ENCODE assay signal across 8 cellular contexts in genomic region chr1:31376374-31377134, GRCh38. TPM values are rescaled to one million over a fixed set of nuclear protein-coding genes. Genes with fewer than 3 reads are reported as not detected.
DNase-seq lines count a peak whose midpoint lies in the region; ATAC-seq and TF ChIP-seq lines count a peak whose summit lies in the region.

No MANE protein-coding gene starts in this region.

- no peak overlapping the region for H3K4me3 Mint-ChIP-seq in HFFc6
- H3K4me3 Mint-ChIP-seq in activated T-cell treated with anti-CD3 and anti-CD28 coated beads, Interleukin-2, amount 50 U/mL, for 72 hours = no peak overlapping the region

- H3K9me3 Mint-ChIP-seq in HFFc6 = no peaks in the 10 kb centered on the region
- no peaks in the 10 kb centered on the region for H3K9me3 Mint-ChIP-seq in activated T-cell treated with anti-CD3 and anti-CD28 coated beads, Interleukin-2, amount 50 U/mL, for 72 hours

- no peak for TF ChIP-seq CTCF in HFFc6 (IDR thresholded peaks at IDR 0.05)

- ATAC-seq in HG03354 (IDR thresholded peaks at IDR 0.05; ENCODE audit: poor library complexity, severe bottlenecking, unreplicated experiment) (no peak), HG02798 (IDR thresholded peaks at IDR 0.05; ENCODE audit: poor library complexity, unreplicated experiment) (no peak), GM18517 (IDR thresholded peaks at IDR 0.05; ENCODE audit: unreplicated experiment) (no peak)
- no peak for ATAC-seq in activated T-cell treated with anti-CD3 and anti-CD28 coated beads, Interleukin-2, amount 50 U/mL, for 72 hours (replicated peaks in 1 of 2)

- H3K27ac Mint-ChIP-seq in HFFc6 = peak overlapping the region; percentile 67
- H3K27ac Mint-ChIP-seq in activated T-cell treated with anti-CD3 and anti-CD28 coated beads, Interleukin-2, amount 50 U/mL, for 72 hours = no peak overlapping the region

- H3K27me3 Mint-ChIP-seq in HFFc6 (ENCODE audit: insufficient read depth) = peaks cover 4% of the 10 kb centered on the region
- peaks cover 15% of the 10 kb centered on the region for H3K27me3 Mint-ChIP-seq in activated T-cell treated with anti-CD3 and anti-CD28 coated beads, Interleukin-2, amount 50 U/mL, for 72 hours (ENCODE audit: low read depth)

- DNase-seq in A172 (ENCODE audit: low spot score) = peak; percentile 85
- DNase-seq in HFFc6 = peak; percentile 93
- peak; percentile 66 for DNase-seq in amniotic stem cell (lab: John Stamatoyannopoulos, UW)
- peak; percentile 65 for DNase-seq in iPS-NIHi11 (ENCODE audit: low spot score)
- no peak for DNase-seq in activated T-cell treated with anti-CD3 and anti-CD28 coated beads, Interleukin-2, amount 50 U/mL, for 72 hours

- H3K36me3 Mint-ChIP-seq in HFFc6 (ENCODE audit: low read depth) = no peaks in the 10 kb centered on the region; the same call in 1 of the 2 replicates
- H3K36me3 Mint-ChIP-seq in activated T-cell treated with anti-CD3 and anti-CD28 coated beads, Interleukin-2, amount 50 U/mL, for 72 hours (ENCODE audit: insufficient read depth in 2 of 2) = no peaks in the 10 kb centered on the region

- peaks cover 53% of the 10 kb centered on the region for H3K4me1 Mint-ChIP-seq in HFFc6 (ENCODE audit: low read depth)
- peaks cover 23% of the 10 kb centered on the region for H3K4me1 Mint-ChIP-seq in activated T-cell treated with anti-CD3 and anti-CD28 coated beads, Interleukin-2, amount 50 U/mL, for 72 hours (ENCODE audit: low read depth)

RNA-seq across cellular contexts. Expression of gene FABP3, which starts 3.7 kb away (rescaled TPM):
- 9.0 and 19.5 TPM in 2 replicates for total RNA-seq in A172 (2014; rRNA removed; shearing (Covaris generic))
- total RNA-seq in HFFc6 (2021; fragmentation: NEBNext Ultra II Directional; extraction: Animal tissue kit (Norgen Biotek cat#: 25700)) = 1 to 10 TPM; 1.4 to 3.3 (median 2.2) TPM
- total RNA-seq in activated T-cell treated with anti-CD3 and anti-CD28 coated beads, Interleukin-2, amount 50 U/mL, for 72 hours = not detected

RNA-seq across cellular contexts. Expression of gene SERINC2, which starts 36.5 kb away (rescaled TPM):
- 16.8 and 18.9 TPM in 2 replicates for total RNA-seq in A172 (2014; rRNA removed; shearing (Covaris generic))
- 100 to 1,000 TPM; 184 to 276 (median 207) TPM for total RNA-seq in HFFc6 (2021; fragmentation: NEBNext Ultra II Directional; extraction: Animal tissue kit (Norgen Biotek cat#: 25700))
- total RNA-seq in activated T-cell treated with anti-CD3 and anti-CD28 coated beads, Interleukin-2, amount 50 U/mL, for 72 hours = under 1 TPM; 0.23 to 0.31 TPM

Comparison
In these comparisons a context has a peak if more than half of its experiments do, and no peak if none do; other contexts are left out.
1. DNase-seq: peak in A172 (single experiment), HFFc6 (single experiment), amniotic stem cell (single experiment) and iPS-NIHi11 (single experiment); none in activated T-cell treated with anti-CD3 and anti-CD28 coated beads, Interleukin-2, amount 50 U/mL, for 72 hours (0 of 2).
2. RNA of gene SERINC2, which starts 36.5 kb away (total RNA-seq): 184 to 276 TPM in HFFc6 and 16.8 to 18.9 TPM in A172; 0.23 to 0.31 TPM in activated T-cell treated with anti-CD3 and anti-CD28 coated beads, Interleukin-2, amount 50 U/mL, for 72 hours; every median in the first group is over 10 times any median in the second.